In genomic region chr2:26745609-26746327, GRCh38 we compare ENCODE assay signal across 8 cellular contexts. TPM values are rescaled to one million over a fixed set of nuclear protein-coding genes. Genes with fewer than 3 reads are reported as not detected.
DNase-seq lines count a peak whose midpoint lies in the region; ATAC-seq and TF ChIP-seq lines count a peak whose summit lies in the region.

No MANE protein-coding gene starts in this region.

- no peak overlapping the region for H3K4me3 ChIP-seq in BJ (ENCODE audit: low read depth, low read length)
- no peak overlapping the region for H3K4me3 ChIP-seq in cardiac fibroblast (replicated peaks in 1 of 2; ENCODE audit: low read depth in 2 of 2, low read length in 2 of 2)
- no peak overlapping the region for H3K4me3 ChIP-seq in kidney epithelial cell (ENCODE audit: low read depth, low read length)

- DNase-seq in BJ (ENCODE audit: low read depth) (no peak), GOT3 (lab: John Stamatoyannopoulos, UW) (peak; percentile 16), NCI-H2171 (lab: John Stamatoyannopoulos, UW) (peak; percentile 81), cardiac fibroblast (ENCODE audit: low read depth in 2 of 2) (peak; percentile 85 to 86), kidney epithelial cell (ENCODE audit: low read depth) (no peak)
- peak; percentile 44 to 77 (median 62) for DNase-seq in activated CD4-positive, CD25-positive, alpha-beta regulatory T cell (lab: John Stamatoyannopoulos, UW)
- peak; percentile 74 for DNase-seq in stimulated activated CD4-positive, alpha-beta T cell treated with anti-CD3 and anti-CD28 coated beads, Interleukin-1b, Interleukin-23, amount 100 ng/mL, for 48 hours

- H3K27me3 ChIP-seq in BJ (ENCODE audit: control insufficient read depth, insufficient read depth, low read length) (no peaks in the 10 kb centered on the region; the same call in 1 of the 2 replicates), kidney epithelial cell (ENCODE audit: control insufficient read depth, insufficient read depth, low read length) (no peaks in the 10 kb centered on the region)

- no peaks in the 10 kb centered on the region for H3K36me3 ChIP-seq in BJ (ENCODE audit: control insufficient read depth, insufficient read depth, low read length)
- no peaks in the 10 kb centered on the region for H3K36me3 ChIP-seq in kidney epithelial cell (ENCODE audit: control insufficient read depth, insufficient read depth, low read length)

- no peak for ATAC-seq in GM19023 (IDR thresholded peaks at IDR 0.05; ENCODE audit: unreplicated experiment)

- TF ChIP-seq CTCF in BJ (IDR thresholded peaks at IDR 0.05; ENCODE audit: insufficient read depth, low read depth, low read length) (peak; percentile 90), cardiac fibroblast (IDR thresholded peaks at IDR 0.05; ENCODE audit: low read depth, low read length) (peak; percentile 95), kidney epithelial cell (IDR thresholded peaks at IDR 0.05; ENCODE audit: insufficient read depth, low read length, poor library complexity, severe bottlenecking) (peak; percentile 95)

- POLR2A ChIA-PET in BJ (lab: Charles Lee), result no interaction called here

- CTCF ChIA-PET in BJ (lab: Yijun Ruan, JAX), result interaction anchor here (0.6 to 16.3 kb wide), 25 partner anchors 9 to 400 kb away, joined by 3 to 552 read pairs (median 4); partner anchors contain the start of genes CIB4 and KCNK3

RNA-seq across cellular contexts. Expression of gene SLC35F6, which starts 18.3 kb away (rescaled TPM):
- polyA plus RNA-seq in BJ (2011; rRNA removed), result 25.9 and 37.1 TPM in 2 replicates
- polyA minus RNA-seq in BJ (2011; rRNA and poly(A)+ RNA removed), result 64.3 and 85.8 TPM in 2 replicates
- 80.5 and 83.1 TPM in 2 replicates for total RNA-seq in kidney epithelial cell

RNA-seq across cellular contexts. Expression of gene CENPA, which starts 40.1 kb away (rescaled TPM):
- polyA plus RNA-seq in BJ (2011; rRNA removed), result 14.7 and 18.9 TPM in 2 replicates
- 5.7 and 6.0 TPM in 2 replicates for polyA minus RNA-seq in BJ (2011; rRNA and poly(A)+ RNA removed)
- total RNA-seq in kidney epithelial cell, result 2.4 and 4.9 TPM in 2 replicates

RNA-seq across cellular contexts. Expression of gene KCNK3, which starts 53.2 kb away (rescaled TPM):
- polyA plus RNA-seq in BJ (2011; rRNA removed), result 0.13 and 0.22 TPM in 2 replicates
- 0.10 and 0.19 TPM in 2 replicates for polyA minus RNA-seq in BJ (2011; rRNA and poly(A)+ RNA removed)
- 13.9 and 15.3 TPM in 2 replicates for total RNA-seq in kidney epithelial cell

Comparison
In these comparisons a context has a peak if more than half of its experiments do, and no peak if none do; other contexts are left out.
1. DNase-seq: peak in GOT3 (single experiment), NCI-H2171 (single experiment), activated CD4-positive, CD25-positive, alpha-beta regulatory T cell (4 of 4), cardiac fibroblast (2 of 2) and stimulated activated CD4-positive, alpha-beta T cell treated with anti-CD3 and anti-CD28 coated beads, Interleukin-1b, Interleukin-23, amount 100 ng/mL, for 48 hours (single experiment); none in BJ (single experiment) and kidney epithelial cell (single experiment).
2. Peak in every context shown above with its lines, with median percentiles within 50 percentile points of each other: CTCF ChIP-seq.